In genomic region chr1:16365146-16365498, GRCh38 we compare ENCODE assay signal across 1 cellular context.
A peak's percentile ranks its signal among the peaks of the same experiment; 100 is the strongest.
TF ChIP-seq lines count a peak whose summit lies in the region.

No MANE protein-coding gene starts in this region.

TF ChIP-seq in HepG2, 621 proteins besides CTCF, POLR2A, EP300 and RAD21:
- TF ChIP-seq MNT (IDR thresholded peaks at IDR 0.05) (peak; percentile 22; the same call in 1 of the 2 replicates), HOXA3 (CRISPR knock-in tag; IDR thresholded peaks at IDR 0.05) (peak; percentile 30; the same call in 1 of the 2 replicates), CEBPG (CRISPR knock-in tag; IDR thresholded peaks at IDR 0.05) (peak; percentile 71), PAXIP1 (CRISPR knock-in tag; conservative IDR thresholded peaks at IDR 0.05) (0 out of 2 replicates have a peak, but pooled peaks have one; percentile 9), HNF4A (CRISPR knock-in tag; IDR thresholded peaks at IDR 0.05) (0 out of 2 replicates have a peak, but pooled peaks have one; percentile 6), FOXA3 (CRISPR knock-in tag; IDR thresholded peaks at IDR 0.05) (0 out of 2 replicates have a peak, but pooled peaks have one; percentile 11), ADNP (CRISPR knock-in tag; IDR thresholded peaks at IDR 0.05) (0 out of 2 replicates have a peak, but pooled peaks have one; percentile 19), ZMYM3 (CRISPR knock-in tag; IDR thresholded peaks at IDR 0.05) (peak; percentile 51; the same call in 1 of the 2 replicates), ZNF121 (CRISPR knock-in tag; IDR thresholded peaks at IDR 0.05) (peak; percentile 93), ZNF460 (CRISPR knock-in tag; IDR thresholded peaks at IDR 0.05; ENCODE audit: borderline replicate concordance) (peak; percentile 86)
- TF ChIP-seq, protein P1, sequence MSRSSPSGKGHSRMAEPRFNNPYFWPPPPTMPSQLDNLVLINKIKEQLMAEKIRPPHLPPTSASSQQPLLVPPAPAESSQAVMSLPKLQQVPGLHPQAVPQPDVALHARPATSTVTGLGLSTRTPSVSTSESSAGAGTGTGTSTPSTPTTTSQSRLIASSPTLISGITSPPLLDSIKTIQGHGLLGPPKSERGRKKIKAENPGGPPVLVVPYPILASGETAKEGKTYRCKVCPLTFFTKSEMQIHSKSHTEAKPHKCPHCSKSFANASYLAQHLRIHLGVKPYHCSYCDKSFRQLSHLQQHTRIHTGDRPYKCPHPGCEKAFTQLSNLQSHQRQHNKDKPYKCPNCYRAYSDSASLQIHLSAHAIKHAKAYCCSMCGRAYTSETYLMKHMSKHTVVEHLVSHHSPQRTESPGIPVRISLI (CRISPR knock-in tag; IDR thresholded peaks at IDR 0.05; ENCODE audit: borderline replicate concordance), result peak; percentile 84; the same call in 1 of the 2 replicates
- TF ChIP-seq, protein P2, sequence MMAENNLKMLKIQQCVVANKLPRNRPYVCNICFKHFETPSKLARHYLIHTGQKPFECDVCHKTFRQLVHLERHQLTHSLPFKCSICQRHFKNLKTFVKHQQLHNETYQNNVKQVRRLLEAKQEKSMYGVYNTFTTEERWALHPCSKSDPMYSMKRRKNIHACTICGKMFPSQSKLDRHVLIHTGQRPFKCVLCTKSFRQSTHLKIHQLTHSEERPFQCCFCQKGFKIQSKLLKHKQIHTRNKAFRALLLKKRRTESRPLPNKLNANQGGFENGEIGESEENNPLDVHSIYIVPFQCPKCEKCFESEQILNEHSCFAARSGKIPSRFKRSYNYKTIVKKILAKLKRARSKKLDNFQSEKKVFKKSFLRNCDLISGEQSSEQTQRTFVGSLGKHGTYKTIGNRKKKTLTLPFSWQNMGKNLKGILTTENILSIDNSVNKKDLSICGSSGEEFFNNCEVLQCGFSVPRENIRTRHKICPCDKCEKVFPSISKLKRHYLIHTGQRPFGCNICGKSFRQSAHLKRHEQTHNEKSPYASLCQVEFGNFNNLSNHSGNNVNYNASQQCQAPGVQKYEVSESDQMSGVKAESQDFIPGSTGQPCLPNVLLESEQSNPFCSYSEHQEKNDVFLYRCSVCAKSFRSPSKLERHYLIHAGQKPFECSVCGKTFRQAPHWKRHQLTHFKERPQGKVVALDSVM (CRISPR knock-in tag; IDR thresholded peaks at IDR 0.05), result peak; percentile 16; the same call in 1 of the 2 replicates
- TF ChIP-seq, protein P3, sequence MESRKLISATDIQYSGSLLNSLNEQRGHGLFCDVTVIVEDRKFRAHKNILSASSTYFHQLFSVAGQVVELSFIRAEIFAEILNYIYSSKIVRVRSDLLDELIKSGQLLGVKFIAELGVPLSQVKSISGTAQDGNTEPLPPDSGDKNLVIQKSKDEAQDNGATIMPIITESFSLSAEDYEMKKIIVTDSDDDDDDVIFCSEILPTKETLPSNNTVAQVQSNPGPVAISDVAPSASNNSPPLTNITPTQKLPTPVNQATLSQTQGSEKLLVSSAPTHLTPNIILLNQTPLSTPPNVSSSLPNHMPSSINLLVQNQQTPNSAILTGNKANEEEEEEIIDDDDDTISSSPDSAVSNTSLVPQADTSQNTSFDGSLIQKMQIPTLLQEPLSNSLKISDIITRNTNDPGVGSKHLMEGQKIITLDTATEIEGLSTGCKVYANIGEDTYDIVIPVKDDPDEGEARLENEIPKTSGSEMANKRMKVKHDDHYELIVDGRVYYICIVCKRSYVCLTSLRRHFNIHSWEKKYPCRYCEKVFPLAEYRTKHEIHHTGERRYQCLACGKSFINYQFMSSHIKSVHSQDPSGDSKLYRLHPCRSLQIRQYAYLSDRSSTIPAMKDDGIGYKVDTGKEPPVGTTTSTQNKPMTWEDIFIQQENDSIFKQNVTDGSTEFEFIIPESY (CRISPR knock-in tag; IDR thresholded peaks at IDR 0.05), result peak; percentile 13; the same call in 1 of the 2 replicates
